Comparison of ENCODE assay signal across 13 cellular contexts in genomic region chr16:3576211-3576610, GRCh38. TPM values are rescaled to one million over a fixed set of nuclear protein-coding genes. Genes with fewer than 3 reads are reported as not detected.
DNase-seq lines count a peak whose midpoint lies in the region; ATAC-seq lines count a peak whose summit lies in the region.
"Had no signal": no experiment of that assay in that cellular context is flagged by ENCODE, and none has a peak within 500 bp of the region (broad histone marks: within the 10 kb centered on the region; RNA-seq: fewer than 3 reads in every experiment).

No MANE protein-coding gene starts in this region.

- peak overlapping the region; percentile 81 for H3K4me3 ChIP-seq in effector memory CD4-positive, alpha-beta T cell (ENCODE audit: insufficient read depth, low read depth, low read length, poor library complexity, severe bottlenecking)

- no peaks in the 10 kb centered on the region for H3K9me3 Mint-ChIP-seq in activated CD4-positive, alpha-beta T cell treated with anti-CD3 and anti-CD28 coated beads for 36 hours (ENCODE audit: low read depth)
- peaks cover 2% of the 10 kb centered on the region for H3K9me3 Mint-ChIP-seq in T-helper 1 cell treated with Interleukin-12 subunit alpha and Interleukin-12 subunit beta and Interleukin-4 antibody, amounts not matched to agents 30 μg/mL and 1 μg/mL, for 36 hours
- H3K9me3 Mint-ChIP-seq in stimulated activated naive CD8-positive, alpha-beta T cell treated with anti-CD3 and anti-CD28 coated beads, Interleukin-15, amount 100 ng/mL, for 72 hours = peaks cover 0 to 2% of the 10 kb centered on the region in 2 donors

- CTCF ChIA-PET in activated CD4-positive, alpha-beta T cell treated with anti-CD3 and anti-CD28 coated beads for 36 hours (lab: Charles Lee) = no interaction called here

- H3K27ac ChIP-seq in effector memory CD4-positive, alpha-beta T cell (ENCODE audit: insufficient read depth, low read length, poor library complexity, severe bottlenecking) = peak overlapping the region; percentile 77

- POLR2A ChIA-PET in activated CD4-positive, alpha-beta T cell treated with anti-CD3 and anti-CD28 coated beads for 36 hours (lab: Charles Lee) = interaction anchor here (0.6 to 0.8 kb wide), 3 partner anchors 22 to 678 kb away, joined by 3 read pairs; no protein-coding TSS in a partner anchor

- H3K4me1 ChIP-seq in effector memory CD4-positive, alpha-beta T cell (ENCODE audit: control insufficient read depth, insufficient read depth, low read length, poor library complexity, severe bottlenecking) = peaks cover 31% of the 10 kb centered on the region

- ATAC-seq in activated CD4-positive, alpha-beta T cell treated with anti-CD3 and anti-CD28 coated beads for 36 hours = no peak
- peak; percentile 24 for ATAC-seq in stimulated activated naive CD8-positive, alpha-beta T cell treated with anti-CD3 and anti-CD28 coated beads, Interleukin-15, amount 100 ng/mL, for 72 hours
- no peak for ATAC-seq in GM21737 (IDR thresholded peaks at IDR 0.05; ENCODE audit: unreplicated experiment)

- peaks cover 52% of the 10 kb centered on the region for H3K4me1 Mint-ChIP-seq in activated CD4-positive, alpha-beta T cell treated with anti-CD3 and anti-CD28 coated beads for 36 hours
- H3K4me1 Mint-ChIP-seq in T-helper 1 cell treated with Interleukin-12 subunit alpha and Interleukin-12 subunit beta and Interleukin-4 antibody, amounts not matched to agents 30 μg/mL and 1 μg/mL, for 36 hours (ENCODE audit: low read depth) = peaks cover 51% of the 10 kb centered on the region
- peaks cover 70% of the 10 kb centered on the region for H3K4me1 Mint-ChIP-seq in stimulated activated naive CD8-positive, alpha-beta T cell treated with anti-CD3 and anti-CD28 coated beads, Interleukin-15, amount 100 ng/mL, for 72 hours

- H3K36me3 Mint-ChIP-seq in activated CD4-positive, alpha-beta T cell treated with anti-CD3 and anti-CD28 coated beads for 36 hours (ENCODE audit: low read depth) = peaks cover 10% of the 10 kb centered on the region
- H3K36me3 Mint-ChIP-seq in T-helper 1 cell treated with Interleukin-12 subunit alpha and Interleukin-12 subunit beta and Interleukin-4 antibody, amounts not matched to agents 30 μg/mL and 1 μg/mL, for 36 hours (ENCODE audit: low read depth) = peaks cover 25% of the 10 kb centered on the region

- H3K36me3 ChIP-seq in effector memory CD4-positive, alpha-beta T cell (ENCODE audit: control insufficient read depth, insufficient read depth, low read length) = peaks cover under 1% of the 10 kb centered on the region

- no peaks in the 10 kb centered on the region for H3K27me3 Mint-ChIP-seq in activated CD4-positive, alpha-beta T cell treated with anti-CD3 and anti-CD28 coated beads for 36 hours
- H3K27me3 Mint-ChIP-seq in T-helper 1 cell treated with Interleukin-12 subunit alpha and Interleukin-12 subunit beta and Interleukin-4 antibody, amounts not matched to agents 30 μg/mL and 1 μg/mL, for 36 hours (ENCODE audit: low read depth) = no peaks in the 10 kb centered on the region
- no peaks in the 10 kb centered on the region for H3K27me3 Mint-ChIP-seq in stimulated activated naive CD8-positive, alpha-beta T cell treated with anti-CD3 and anti-CD28 coated beads, Interleukin-15, amount 100 ng/mL, for 72 hours

- H3K9me3 ChIP-seq in effector memory CD4-positive, alpha-beta T cell (ENCODE audit: control insufficient read depth, low read length) = no peaks in the 10 kb centered on the region

- no peaks in the 10 kb centered on the region for H3K27me3 ChIP-seq in effector memory CD4-positive, alpha-beta T cell (replicated peaks; ENCODE audit: control insufficient read depth, insufficient read depth, low read length, poor library complexity, severe bottlenecking)

- peak overlapping the region; percentile 95 for H3K4me3 Mint-ChIP-seq in activated CD4-positive, alpha-beta T cell treated with anti-CD3 and anti-CD28 coated beads for 36 hours
- H3K4me3 Mint-ChIP-seq in T-helper 1 cell treated with Interleukin-12 subunit alpha and Interleukin-12 subunit beta and Interleukin-4 antibody, amounts not matched to agents 30 μg/mL and 1 μg/mL, for 36 hours = peak overlapping the region; percentile 99
- peak overlapping the region; percentile 98 to 100 for H3K4me3 Mint-ChIP-seq in stimulated activated naive CD8-positive, alpha-beta T cell treated with anti-CD3 and anti-CD28 coated beads, Interleukin-15, amount 100 ng/mL, for 72 hours

- intact Hi-C loops in activated CD4-positive, alpha-beta T cell treated with anti-CD3 and anti-CD28 coated beads for 36 hours (cut with DNase I, micrococcal nuclease) = loop anchor here (5.0 kb wide), 3 partner anchors 36 to 119 kb away; partner anchors contain the start of genes CLUAP1 (in 1 of the 2) and SLX4 (in 1 of the 2)
- intact Hi-C loops in posterior vena cava (cut with DNase I) = no loop called here

- DNase-seq in activated CD4-positive, alpha-beta T cell treated with anti-CD3 and anti-CD28 coated beads for 36 hours = peak; percentile 43
- DNase-seq in activated CD4-positive, alpha-beta T cell treated with anti-CD3 and anti-CD28 coated beads for 4 hours = no peak
- no peak for DNase-seq in effector memory CD4-positive, alpha-beta T cell
- DNase-seq in stimulated activated naive CD8-positive, alpha-beta T cell treated with anti-CD3 and anti-CD28 coated beads, Interleukin-15, amount 100 ng/mL, for 72 hours = peak in 1 of 2 donors; percentile 50
- DNase-seq in posterior vena cava (ENCODE audit: low spot score) (no peak), NCI-H446 treated with DMSO at 0.1 percent for 48 hours (lab: John Stamatoyannopoulos, UW) (no peak)
- DNase-seq: DMS 273 treated with DMSO at 0.1 percent for 48 hours, NCI-H1092, NCI-H526 had no signal

- H3K27ac Mint-ChIP-seq in activated CD4-positive, alpha-beta T cell treated with anti-CD3 and anti-CD28 coated beads for 36 hours = peak overlapping the region; percentile 94
- peak overlapping the region; percentile 92 for H3K27ac Mint-ChIP-seq in T-helper 1 cell treated with Interleukin-12 subunit alpha and Interleukin-12 subunit beta and Interleukin-4 antibody, amounts not matched to agents 30 μg/mL and 1 μg/mL, for 36 hours
- peak overlapping the region; percentile 72 to 98 for H3K27ac Mint-ChIP-seq in stimulated activated naive CD8-positive, alpha-beta T cell treated with anti-CD3 and anti-CD28 coated beads, Interleukin-15, amount 100 ng/mL, for 72 hours

RNA-seq across cellular contexts. Expression of gene NLRC3, which starts 1.0 kb away (rescaled TPM):
- total RNA-seq in activated CD4-positive, alpha-beta T cell treated with anti-CD3 and anti-CD28 coated beads for 36 hours = 10 to 100 TPM; 14.9 to 20.5 TPM
- 1 to 10 TPM in 1 of 2 donors, under 1 TPM in 1; 0.81 to 1.0 TPM for total RNA-seq in posterior vena cava
- total RNA-seq: myocyte, SK-MEL-5 had no signal

RNA-seq across cellular contexts. Expression of gene SLX4, which starts 35.2 kb away (rescaled TPM):
- 10 to 100 TPM; 10.7 to 11.7 TPM for total RNA-seq in activated CD4-positive, alpha-beta T cell treated with anti-CD3 and anti-CD28 coated beads for 36 hours
- 1 to 10 TPM; 4.5 to 4.9 TPM for total RNA-seq in posterior vena cava

Comparison
In these comparisons a context has a peak if more than half of its experiments do, and no peak if none do; other contexts are left out.
1. RNA of gene NLRC3, which starts 1.0 kb away (total RNA-seq): 14.9 to 20.5 TPM in activated CD4-positive, alpha-beta T cell treated with anti-CD3 and anti-CD28 coated beads for 36 hours; 0.81 to 1.0 TPM in posterior vena cava; every median in the first group is over 4 times any median in the second.
2. intact Hi-C loops: an anchor here in activated CD4-positive, alpha-beta T cell treated with anti-CD3 and anti-CD28 coated beads for 36 hours (5.0 kb wide); none called in posterior vena cava.
3. Peak in every context shown above with its lines, with median percentiles within 50 percentile points of each other: H3K27ac Mint-ChIP-seq and H3K4me3 Mint-ChIP-seq.